21 cellular contexts compared by ENCODE assay signal in genomic region chr10:124005091-124005490, GRCh38.
DNase-seq lines count a peak whose midpoint lies in the region; ATAC-seq lines count a peak whose summit lies in the region.
"Had no signal": no experiment of that assay in that cellular context is flagged by ENCODE, and none has a peak within 500 bp of the region (broad histone marks: within the 10 kb centered on the region; RNA-seq: fewer than 3 reads in every experiment).

No MANE protein-coding gene starts in this region.

- DNase-seq in NCI-H82 (lab: John Stamatoyannopoulos, UW) (peak; percentile 23), NCI-H82 treated with DMSO at 0.1 percent for 48 hours (lab: John Stamatoyannopoulos, UW; ENCODE audit: unreplicated experiment) (no peak), epidermal melanocyte (ENCODE audit: insufficient read length, low spot score) (peak; percentile 7), mesenteric fat pad (ENCODE audit: low spot score) (peak; percentile 43), amygdala (lab: John Stamatoyannopoulos, UW) (no peak)
- DNase-seq in stimulated activated CD4-positive, alpha-beta T cell treated with anti-CD3 and anti-CD28 coated beads, Interleukin-15, amount 100 ng/mL, for 24 hours, result no peak
- DNase-seq: activated CD4-positive, alpha-beta T cell treated with anti-CD3 and anti-CD28 coated beads for 48 hours; activated CD8-positive, alpha-beta memory T cell treated with anti-CD3 and anti-CD28 coated beads, Interleukin-2, amount 10 ng/mL, durations not matched to agents 7 days and 5 days; CD8-positive, alpha-beta memory T cell; effector CD8-positive, alpha-beta T cell; naive thymus-derived CD8-positive, alpha-beta T cell; NCI-H1048; NCI-H2029 treated with DMSO at 0.1 percent for 48 hours; NCI-H446; stimulated activated CD4-positive, alpha-beta T cell treated with anti-CD3 and anti-CD28 coated beads, Interleukin-1b, Interleukin-23, amount 100 ng/mL, for 48 hours had no signal

- H3K9ac ChIP-seq in stomach smooth muscle (ENCODE audit: low read length in 2 of 2), result no peak overlapping the region

- H3K27me3 ChIP-seq in stomach smooth muscle (ENCODE audit: control insufficient read depth in 1 of 2, insufficient read depth in 2 of 2, low read length in 2 of 2), result no peaks in the 10 kb centered on the region

- H3K9me3 ChIP-seq in stomach smooth muscle (ENCODE audit: control insufficient read depth in 2 of 2, low read length in 2 of 2), result no peaks in the 10 kb centered on the region
- H3K9me3 ChIP-seq: thoracic aorta had no signal

- peaks cover 70% of the 10 kb centered on the region for H3K4me1 ChIP-seq in stomach smooth muscle (ENCODE audit: control insufficient read depth, insufficient read depth, low read length)

- H3K4me3 ChIP-seq in stomach smooth muscle (ENCODE audit: low read length in 2 of 2), result no peak overlapping the region
- H3K4me3 ChIP-seq: thoracic aorta had no signal

- ATAC-seq in GM18502 (IDR thresholded peaks at IDR 0.05; ENCODE audit: poor library complexity, unreplicated experiment), result no peak
- ATAC-seq: activated CD8-positive, alpha-beta memory T cell treated with anti-CD3 and anti-CD28 coated beads, Interleukin-2, amount 10 ng/mL, durations not matched to agents 7 days and 5 days; activated T-helper 17 cell treated with anti-CD3 and anti-CD28 coated beads, Interleukin-2, amount 50 U/mL, for 72 hours; naive thymus-derived CD8-positive, alpha-beta T cell; stimulated activated effector memory CD8-positive, alpha-beta T cell treated with anti-CD3 and anti-CD28 coated beads, Interleukin-12 subunit alpha, Interleukin-12 subunit beta, amount 100 ng/mL, for 72 hours had no signal

- peak overlapping the region; percentile 97 for H3K27ac ChIP-seq in stomach smooth muscle (ENCODE audit: low read length)
- H3K27ac ChIP-seq: 22Rv1, thoracic aorta had no signal

- H3K36me3 ChIP-seq in stomach smooth muscle (ENCODE audit: control insufficient read depth in 2 of 2, insufficient read depth in 2 of 2, low read length in 2 of 2), result peaks cover 3 to 6% of the 10 kb centered on the region in 2 donors

Comparison
In these comparisons a context has a peak if more than half of its experiments do, and no peak if none do; other contexts are left out.
1. DNase-seq: peak in NCI-H82 (single experiment), epidermal melanocyte (single experiment) and mesenteric fat pad (single experiment); none in NCI-H82 treated with DMSO at 0.1 percent for 48 hours (single experiment), amygdala (0 of 56) and stimulated activated CD4-positive, alpha-beta T cell treated with anti-CD3 and anti-CD28 coated beads, Interleukin-15, amount 100 ng/mL, for 24 hours (single experiment).